ENCODE assay signal across 9 cellular contexts in the genomic region with DNA sequence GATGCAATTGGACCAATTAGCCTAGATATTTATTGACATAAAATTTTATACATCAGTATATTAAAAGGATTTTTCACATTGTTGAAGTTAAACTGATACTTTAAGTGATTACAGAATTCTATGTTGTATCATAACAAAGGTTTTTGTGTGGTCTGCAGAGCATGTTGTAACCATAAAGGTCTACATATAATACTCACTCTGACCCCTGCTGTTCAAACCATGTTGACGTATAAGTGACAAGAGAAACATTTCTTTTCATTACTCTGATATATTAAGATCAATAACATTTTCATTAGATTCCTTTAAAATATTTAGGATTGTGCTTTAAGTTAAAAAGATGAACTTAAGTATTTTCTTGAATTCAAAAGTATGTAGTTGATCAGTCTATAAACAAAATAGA.
DNase-seq lines count a peak whose midpoint lies in the region; ATAC-seq and TF ChIP-seq lines count a peak whose summit lies in the region.
"Had no signal": no experiment of that assay in that cellular context is flagged by ENCODE, and none has a peak within 500 bp of the region (broad histone marks: within the 10 kb centered on the region; RNA-seq: fewer than 3 reads in every experiment).

No MANE protein-coding gene starts in this region.

- no peak overlapping the region for H3K4me2 ChIP-seq in PC-3 (ENCODE audit: low read length)

- peak; percentile 44 for DNase-seq in NCI-H2171 treated with DMSO at 0.1 percent for 48 hours (lab: John Stamatoyannopoulos, UW)
- DNase-seq in NCI-H2171 (lab: John Stamatoyannopoulos, UW) = no peak
- peak; percentile 30 for DNase-seq in PC-3
- peak in 6 of 9 donors; percentile 17 to 50 (median 22) for DNase-seq in naive thymus-derived CD4-positive, alpha-beta T cell
- DNase-seq in GM19238 (ENCODE audit: insufficient read length, low spot score) = no peak
- no peak for DNase-seq in stimulated activated CD4-positive, alpha-beta T cell treated with anti-CD3 and anti-CD28 coated beads, Interleukin-4, amount 100 ng/mL, for 4 hours
- no peak for DNase-seq in MG63

- no peaks in the 10 kb centered on the region for H3K79me2 ChIP-seq in PC-3 (ENCODE audit: low read length)

- H3K4me1 ChIP-seq in PC-3 (ENCODE audit: insufficient read depth, low read length) = no peaks in the 10 kb centered on the region
- no peaks in the 10 kb centered on the region for H3K4me1 ChIP-seq in naive thymus-derived CD4-positive, alpha-beta T cell (ENCODE audit: control insufficient read depth in 2 of 2, insufficient read depth in 2 of 2, low read length in 2 of 2)
- H3K4me1 ChIP-seq: HAP-1 had no signal

- H3K9me3 Mint-ChIP-seq in naive thymus-derived CD4-positive, alpha-beta T cell = no peaks in the 10 kb centered on the region

- H3K4me1 Mint-ChIP-seq in naive thymus-derived CD4-positive, alpha-beta T cell = no peaks in the 10 kb centered on the region

- H3K36me3 ChIP-seq in PC-3 (ENCODE audit: low read depth, low read length) = no peaks in the 10 kb centered on the region
- H3K36me3 ChIP-seq in naive thymus-derived CD4-positive, alpha-beta T cell (ENCODE audit: control insufficient read depth in 2 of 3, insufficient read depth in 3 of 3, low read length in 3 of 3) = no peaks in the 10 kb centered on the region
- no peaks in the 10 kb centered on the region for H3K36me3 ChIP-seq in MG63
- H3K36me3 ChIP-seq: HAP-1 had no signal

- H3K27ac ChIP-seq in PC-3 (ENCODE audit: low read length) = no peak overlapping the region
- no peak overlapping the region for H3K27ac ChIP-seq in naive thymus-derived CD4-positive, alpha-beta T cell (ENCODE audit: low read depth, low read length)

- H4K20me1 ChIP-seq in PC-3 (ENCODE audit: low read length) = no peaks in the 10 kb centered on the region

- no peak overlapping the region for H3K9ac ChIP-seq in PC-3 (ENCODE audit: low read length)

- no peak overlapping the region for H2AFZ ChIP-seq in PC-3 (ENCODE audit: low read length)

- no peaks in the 10 kb centered on the region for H3K9me3 ChIP-seq in PC-3 (ENCODE audit: low read length)
- no peaks in the 10 kb centered on the region for H3K9me3 ChIP-seq in naive thymus-derived CD4-positive, alpha-beta T cell (ENCODE audit: control insufficient read depth in 2 of 3, low read length in 3 of 3)
- no peaks in the 10 kb centered on the region for H3K9me3 ChIP-seq in MG63
- H3K9me3 ChIP-seq: HAP-1 had no signal

- H3K27ac Mint-ChIP-seq in naive thymus-derived CD4-positive, alpha-beta T cell = no peak overlapping the region

- H3K9me2 ChIP-seq in PC-3 (replicated peaks; ENCODE audit: low read length) = no peaks in the 10 kb centered on the region

- H3K27me3 Mint-ChIP-seq in naive thymus-derived CD4-positive, alpha-beta T cell = peaks cover 0 to 3% (median 0%) of the 10 kb centered on the region in 5 donors

- no peak overlapping the region for H3K4me3 Mint-ChIP-seq in naive thymus-derived CD4-positive, alpha-beta T cell

- peak; percentile 78 for ATAC-seq in HG03103 (IDR thresholded peaks at IDR 0.05; ENCODE audit: low read depth, unreplicated experiment)
- ATAC-seq in PC-3 = no peak
- peak; percentile 41 for ATAC-seq in naive thymus-derived CD4-positive, alpha-beta T cell

- no peaks in the 10 kb centered on the region for H3K36me3 Mint-ChIP-seq in naive thymus-derived CD4-positive, alpha-beta T cell

- peak; percentile 45; the same call in 1 of the 2 replicates for TF ChIP-seq CTCF in PC-3 (conservative IDR thresholded peaks at IDR 0.05; ENCODE audit: low read depth, low read length)

- H3K4me3 ChIP-seq in PC-3 (ENCODE audit: low read length) (no peak overlapping the region), MG63 (no peak overlapping the region)
- H3K4me3 ChIP-seq in naive thymus-derived CD4-positive, alpha-beta T cell (ENCODE audit: low read length) = no peak overlapping the region
- H3K4me3 ChIP-seq: HAP-1 had no signal

- intact Hi-C loops in PC-3 (cut with micrococcal nuclease) = no loop called here
- intact Hi-C loops in naive thymus-derived CD4-positive, alpha-beta T cell (cut with micrococcal nuclease) = loop anchor here (1.0 kb wide), 5 partner anchors 57 to 396 kb away; partner anchors contain the start of gene FANCF (in 1 of the 2)

- H3K27me3 ChIP-seq in PC-3 (ENCODE audit: low read length) (peaks cover 31% of the 10 kb centered on the region), MG63 (no peaks in the 10 kb centered on the region)
- H3K27me3 ChIP-seq in naive thymus-derived CD4-positive, alpha-beta T cell (ENCODE audit: control insufficient read depth in 2 of 2, insufficient read depth in 2 of 2, low read length in 2 of 2) = no peaks in the 10 kb centered on the region

- CTCF ChIA-PET in PC-3 (lab: Charles Lee) = no interaction called here
- CTCF ChIA-PET in naive thymus-derived CD4-positive, alpha-beta T cell (lab: Charles Lee) = interaction anchor here (0.9 to 1.2 kb wide), 2 partner anchors 58 to 59 kb away, joined by 3 to 5 read pairs; no protein-coding TSS in a partner anchor

- no TSS peak for BruUV-seq in PC-3 (replicated peaks; lab: Mats Ljungman, UMichigan)

- H3F3A ChIP-seq in PC-3 (ENCODE audit: low read length, unreplicated experiment) = no peaks in the 10 kb centered on the region

- POLR2A ChIA-PET in PC-3 (lab: Charles Lee; ENCODE audit: unreplicated experiment) = no interaction called here
- POLR2A ChIA-PET in naive thymus-derived CD4-positive, alpha-beta T cell (lab: Charles Lee) = no interaction called here

Comparison
In these comparisons a context has a peak if more than half of its experiments do, and no peak if none do; other contexts are left out.
1. DNase-seq: peak in NCI-H2171 treated with DMSO at 0.1 percent for 48 hours (single experiment), PC-3 (single experiment) and naive thymus-derived CD4-positive, alpha-beta T cell (6 of 9); none in NCI-H2171 (single experiment), GM19238 (single experiment), stimulated activated CD4-positive, alpha-beta T cell treated with anti-CD3 and anti-CD28 coated beads, Interleukin-4, amount 100 ng/mL, for 4 hours (0 of 2) and MG63 (single experiment).